ENCODE assay signal across 16 cellular contexts in the genomic region with DNA sequence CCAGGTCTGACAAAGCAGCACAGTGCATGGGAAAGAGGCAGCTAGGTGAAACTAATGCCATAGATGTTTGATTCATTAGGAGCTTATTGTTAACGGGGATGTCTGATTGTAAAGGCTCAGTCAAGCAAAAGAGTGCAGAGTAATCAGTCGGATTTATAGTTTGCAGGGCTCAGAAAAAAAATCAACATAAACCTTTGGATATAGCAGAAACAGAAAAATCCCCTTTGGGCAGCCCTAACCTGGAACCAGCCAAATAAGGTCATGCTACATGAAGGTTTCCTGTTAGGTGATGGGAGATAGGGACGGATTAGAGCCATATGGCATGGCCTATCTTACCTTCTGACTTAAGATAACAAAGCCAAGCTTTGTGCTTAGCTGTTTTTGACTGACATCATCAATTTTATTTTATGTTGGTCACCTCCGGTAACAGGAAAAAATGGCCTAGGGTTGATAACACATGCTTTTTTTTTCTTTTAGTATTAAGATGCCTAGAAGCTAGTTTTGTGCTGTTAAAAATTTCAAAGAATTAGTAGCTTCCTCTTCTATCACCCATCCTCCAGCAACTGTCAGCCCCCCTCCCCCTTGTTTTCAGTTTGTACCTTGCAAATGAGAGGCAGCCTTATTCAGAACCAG.
DNase-seq lines count a peak whose midpoint lies in the region; ATAC-seq and TF ChIP-seq lines count a peak whose summit lies in the region.
"Had no signal": no experiment of that assay in that cellular context is flagged by ENCODE, and none has a peak within 500 bp of the region (broad histone marks: within the 10 kb centered on the region; RNA-seq: fewer than 3 reads in every experiment).

No MANE protein-coding gene starts in this region.

- POLR2A ChIA-PET in SK-N-SH (lab: Yijun Ruan, JAX), result no interaction called here

- 65% methylated on average over 4 of the region's 4 CpGs for WGBS in SK-N-SH (ENCODE audit: low lambda C conversion rate)
- 58 to 61% methylated on average over 4 of the region's 4 CpGs for WGBS in body of pancreas, 2 donors

- H2AFZ ChIP-seq in SK-N-SH (ENCODE audit: low read depth), result no peak overlapping the region

- H3K9ac ChIP-seq in SK-N-SH, result no peak overlapping the region

- no peaks in the 10 kb centered on the region for H3F3A ChIP-seq in SK-N-SH (replicated peaks; ENCODE audit: insufficient read depth)

- H3K27ac ChIP-seq in SK-N-SH (ENCODE audit: low read depth in 2 of 2, low read length in 1 of 2) (peak overlapping the region in 1 of 2 experiments; percentile 78; a peak in 2 of 4 replicates), SJCRH30 (peak overlapping the region; percentile 40), body of pancreas (no peak overlapping the region), right atrium auricular region (no peak overlapping the region)
- H3K27ac ChIP-seq: left ventricle myocardium inferior had no signal

- H3K9me3 ChIP-seq in SK-N-SH, result no peaks in the 10 kb centered on the region
- H3K9me3 ChIP-seq in SJCRH30 (replicated peaks), result no peaks in the 10 kb centered on the region
- no peaks in the 10 kb centered on the region for H3K9me3 ChIP-seq in body of pancreas
- H3K9me3 ChIP-seq in right atrium auricular region, result no peaks in the 10 kb centered on the region
- H3K9me3 ChIP-seq: left ventricle myocardium inferior had no signal

- H3K27me3 ChIP-seq in SK-N-SH (ENCODE audit: insufficient read depth) (no peaks in the 10 kb centered on the region), SJCRH30 (no peaks in the 10 kb centered on the region), body of pancreas (no peaks in the 10 kb centered on the region), right atrium auricular region (no peaks in the 10 kb centered on the region)

- peak in 1 of 2 experiments; percentile 79; a peak in 1 of 4 replicates for TF ChIP-seq EP300 in SK-N-SH (IDR thresholded peaks at IDR 0.05; ENCODE audit: borderline replicate concordance in 1 of 2, low read depth in 1 of 2, low read length in 1 of 2)

- H3K4me1 ChIP-seq in SK-N-SH (ENCODE audit: control insufficient read depth in 1 of 2, insufficient read depth in 2 of 2, low read depth in 1 of 2, low read length in 1 of 2) (peaks cover 0 to 18% of the 10 kb centered on the region in 2 experiments; a peak in 2 of 4 replicates), SJCRH30 (peaks cover 21% of the 10 kb centered on the region), body of pancreas (peaks cover 10% of the 10 kb centered on the region), right atrium auricular region (peaks cover 0 to 5% of the 10 kb centered on the region in 2 donors)

- intact Hi-C loops in body of pancreas (cut with DNase I), result no loop called here

- H3K79me2 ChIP-seq in SK-N-SH (ENCODE audit: insufficient read depth), result no peaks in the 10 kb centered on the region

- no peak for TF ChIP-seq POLR2A in body of pancreas (IDR thresholded peaks at IDR 0.05)

- no peaks in the 10 kb centered on the region for H3K9me2 ChIP-seq in SK-N-SH

- TF ChIP-seq CTCF in SK-N-SH (IDR thresholded peaks at IDR 0.05) (no peak), body of pancreas (IDR thresholded peaks at IDR 0.05) (no peak), right atrium auricular region (IDR thresholded peaks at IDR 0.05) (no peak)

- H3K4me2 ChIP-seq in SK-N-SH, result no peak overlapping the region

- CTCF ChIA-PET in SK-N-SH (lab: Yijun Ruan, JAX), result interaction anchor here (0.7 to 2.8 kb wide), 3 partner anchors 10 to 19 kb away, joined by 3 to 8 read pairs (median 7); no protein-coding TSS in a partner anchor

- no peaks in the 10 kb centered on the region for H3K36me3 ChIP-seq in SK-N-SH (replicated peaks in 1 of 2; ENCODE audit: control insufficient read depth in 1 of 2, insufficient read depth in 2 of 2, low read length in 1 of 2)
- no peaks in the 10 kb centered on the region for H3K36me3 ChIP-seq in SJCRH30
- H3K36me3 ChIP-seq in body of pancreas (replicated peaks in 1 of 2; ENCODE audit: insufficient read depth in 1 of 2, low read depth in 2 of 2), result no peaks in the 10 kb centered on the region
- no peaks in the 10 kb centered on the region for H3K36me3 ChIP-seq in right atrium auricular region
- H3K36me3 ChIP-seq: left ventricle myocardium inferior had no signal

- no peak for ATAC-seq in SK-N-SH treated with all-trans-retinoic acid at 6 μM for 48 hours
- ATAC-seq in body of pancreas, result no peak
- no peak for ATAC-seq in HG03095 (IDR thresholded peaks at IDR 0.05; ENCODE audit: unreplicated experiment)
- ATAC-seq in stimulated activated naive CD8-positive, alpha-beta T cell treated with anti-CD3 and anti-CD28 coated beads, Interleukin-15, Interleukin-2, amounts not matched to agents 100 U/mL and 50 U/mL, for 24 hours, result no peak
- ATAC-seq: activated CD4-positive, alpha-beta T cell treated with anti-CD3 and anti-CD28 coated beads for 36 hours; HepG2 had no signal

- no peak for TF ChIP-seq RAD21 in SK-N-SH (IDR thresholded peaks at IDR 0.05; ENCODE audit: low read length)

- H4K20me1 ChIP-seq in SK-N-SH (ENCODE audit: insufficient read depth), result no peaks in the 10 kb centered on the region

- no peak overlapping the region for H3K4me3 ChIP-seq in SK-N-SH (ENCODE audit: low read depth in 2 of 2, low read length in 1 of 2)
- H3K4me3 ChIP-seq in SJCRH30, result no peak overlapping the region
- no peak overlapping the region for H3K4me3 ChIP-seq in body of pancreas
- no peak overlapping the region for H3K4me3 ChIP-seq in right atrium auricular region
- H3K4me3 ChIP-seq: left ventricle myocardium inferior had no signal

- peak; percentile 53 for DNase-seq in SK-N-SH
- peak; percentile 25 to 68 for DNase-seq in SJCRH30
- peak; percentile 8 for DNase-seq in germinal center (ENCODE audit: low spot score)
- DNase-seq in body of pancreas, result no peak
- DNase-seq in right atrium auricular region (ENCODE audit: low spot score), result no peak
- no peak for DNase-seq in stimulated activated naive CD8-positive, alpha-beta T cell treated with anti-CD3 and anti-CD28 coated beads, Interleukin-15, Interleukin-2, amounts not matched to agents 100 U/mL and 50 U/mL, for 24 hours
- DNase-seq: ACHN; activated CD4-positive, alpha-beta T cell treated with anti-CD3 and anti-CD28 coated beads for 36 hours; DMS153; H7; left ventricle myocardium inferior; NCI-H1092 treated with DMSO at 0.1 percent for 48 hours; NCI-H446 treated with DMSO at 0.1 percent for 48 hours had no signal

TF ChIP-seq in SK-N-SH, 30 proteins besides CTCF, POLR2A, EP300 and RAD21:
- no peak for TF ChIP-seq SIN3A (IDR thresholded peaks at IDR 0.05; ENCODE audit: borderline replicate concordance, low read depth, low read length)
- TF ChIP-seq EZH2phosphoT487 (IDR thresholded peaks at IDR 0.05; ENCODE audit: borderline replicate concordance, low read depth), result no peak
- no peak for TF ChIP-seq YY1 (IDR thresholded peaks at IDR 0.05; ENCODE audit: low read depth)
- peak; percentile 93 for TF ChIP-seq GATA2 (CRISPR knock-in tag; IDR thresholded peaks at IDR 0.05)
- TF ChIP-seq POLR2AphosphoS5 (IDR thresholded peaks at IDR 0.05; ENCODE audit: low read depth, low read length), result no peak
- 0 out of 2 replicates have a peak, but pooled peaks have one; percentile 10 for TF ChIP-seq TCF12 (IDR thresholded peaks at IDR 0.05)
- TF ChIP-seq TAF1 (IDR thresholded peaks at IDR 0.05; ENCODE audit: borderline replicate concordance, low read depth, low read length), result no peak
- TF ChIP-seq RCOR1 (IDR thresholded peaks at IDR 0.05; ENCODE audit: low read length), result peak; percentile 73
- TF ChIP-seq SMC3 (IDR thresholded peaks at IDR 0.05; ENCODE audit: low read depth, low read length), result no peak

TF ChIP-seq in SK-N-SH treated with all-trans-retinoic acid at 6 μM for 48 hours, 23 proteins besides CTCF, POLR2A, EP300 and RAD21 (continues in another document):
- TF ChIP-seq BACH2 (CRISPR knock-in tag; IDR thresholded peaks at IDR 0.05; ENCODE audit: borderline replicate concordance) (no peak), ISL1 (CRISPR knock-in tag; IDR thresholded peaks at IDR 0.05) (no peak)
- TF ChIP-seq, protein P1, sequence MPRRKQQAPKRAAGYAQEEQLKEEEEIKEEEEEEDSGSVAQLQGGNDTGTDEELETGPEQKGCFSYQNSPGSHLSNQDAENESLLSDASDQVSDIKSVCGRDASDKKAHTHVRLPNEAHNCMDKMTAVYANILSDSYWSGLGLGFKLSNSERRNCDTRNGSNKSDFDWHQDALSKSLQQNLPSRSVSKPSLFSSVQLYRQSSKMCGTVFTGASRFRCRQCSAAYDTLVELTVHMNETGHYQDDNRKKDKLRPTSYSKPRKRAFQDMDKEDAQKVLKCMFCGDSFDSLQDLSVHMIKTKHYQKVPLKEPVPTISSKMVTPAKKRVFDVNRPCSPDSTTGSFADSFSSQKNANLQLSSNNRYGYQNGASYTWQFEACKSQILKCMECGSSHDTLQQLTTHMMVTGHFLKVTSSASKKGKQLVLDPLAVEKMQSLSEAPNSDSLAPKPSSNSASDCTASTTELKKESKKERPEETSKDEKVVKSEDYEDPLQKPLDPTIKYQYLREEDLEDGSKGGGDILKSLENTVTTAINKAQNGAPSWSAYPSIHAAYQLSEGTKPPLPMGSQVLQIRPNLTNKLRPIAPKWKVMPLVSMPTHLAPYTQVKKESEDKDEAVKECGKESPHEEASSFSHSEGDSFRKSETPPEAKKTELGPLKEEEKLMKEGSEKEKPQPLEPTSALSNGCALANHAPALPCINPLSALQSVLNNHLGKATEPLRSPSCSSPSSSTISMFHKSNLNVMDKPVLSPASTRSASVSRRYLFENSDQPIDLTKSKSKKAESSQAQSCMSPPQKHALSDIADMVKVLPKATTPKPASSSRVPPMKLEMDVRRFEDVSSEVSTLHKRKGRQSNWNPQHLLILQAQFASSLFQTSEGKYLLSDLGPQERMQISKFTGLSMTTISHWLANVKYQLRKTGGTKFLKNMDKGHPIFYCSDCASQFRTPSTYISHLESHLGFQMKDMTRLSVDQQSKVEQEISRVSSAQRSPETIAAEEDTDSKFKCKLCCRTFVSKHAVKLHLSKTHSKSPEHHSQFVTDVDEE (CRISPR knock-in tag; IDR thresholded peaks at IDR 0.05), result no peak
- TF ChIP-seq, protein P2, sequence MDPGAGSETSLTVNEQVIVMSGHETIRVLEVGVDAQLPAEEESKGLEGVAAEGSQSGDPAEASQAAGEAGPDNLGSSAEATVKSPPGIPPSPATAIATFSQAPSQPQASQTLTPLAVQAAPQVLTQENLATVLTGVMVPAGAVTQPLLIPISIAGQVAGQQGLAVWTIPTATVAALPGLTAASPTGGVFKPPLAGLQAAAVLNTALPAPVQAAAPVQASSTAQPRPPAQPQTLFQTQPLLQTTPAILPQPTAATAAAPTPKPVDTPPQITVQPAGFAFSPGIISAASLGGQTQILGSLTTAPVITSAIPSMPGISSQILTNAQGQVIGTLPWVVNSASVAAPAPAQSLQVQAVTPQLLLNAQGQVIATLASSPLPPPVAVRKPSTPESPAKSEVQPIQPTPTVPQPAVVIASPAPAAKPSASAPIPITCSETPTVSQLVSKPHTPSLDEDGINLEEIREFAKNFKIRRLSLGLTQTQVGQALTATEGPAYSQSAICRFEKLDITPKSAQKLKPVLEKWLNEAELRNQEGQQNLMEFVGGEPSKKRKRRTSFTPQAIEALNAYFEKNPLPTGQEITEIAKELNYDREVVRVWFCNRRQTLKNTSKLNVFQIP (CRISPR knock-in tag; IDR thresholded peaks at IDR 0.05; ENCODE audit: borderline replicate concordance, low read depth), result no peak

Comparison
In these comparisons a context has a peak if more than half of its experiments do, and no peak if none do; other contexts are left out.
1. DNase-seq: peak in SK-N-SH (single experiment), SJCRH30 (2 of 2) and germinal center (single experiment); none in body of pancreas (0 of 4), right atrium auricular region (single experiment) and stimulated activated naive CD8-positive, alpha-beta T cell treated with anti-CD3 and anti-CD28 coated beads, Interleukin-15, Interleukin-2, amounts not matched to agents 100 U/mL and 50 U/mL, for 24 hours (single experiment).